Comparison of ENCODE assay signal across 11 cellular contexts in genomic region chr11:16191212-16191851, GRCh38.
A peak's percentile ranks its signal among the peaks of the same experiment; 100 is the strongest.
DNase-seq lines count a peak whose midpoint lies in the region; ATAC-seq and TF ChIP-seq lines count a peak whose summit lies in the region.
"Had no signal": no experiment of that assay in that cellular context is flagged by ENCODE, and none has a peak within 500 bp of the region (broad histone marks: within the 10 kb centered on the region; RNA-seq: fewer than 3 reads in every experiment).

No MANE protein-coding gene starts in this region.

- H3K4me1 Mint-ChIP-seq in activated CD4-positive, alpha-beta memory T cell treated with anti-CD3 and anti-CD28 coated beads for 36 hours (ENCODE audit: low read depth) = no peaks in the 10 kb centered on the region

- CTCF ChIA-PET in activated CD4-positive, alpha-beta memory T cell treated with anti-CD3 and anti-CD28 coated beads for 36 hours (lab: Charles Lee) = no interaction called here

- TF ChIP-seq CTCF in omental fat pad (IDR thresholded peaks at IDR 0.05) = no peak

- peak; percentile 51 for DNase-seq in NCI-H2107 treated with DMSO at 0.1 percent for 48 hours (lab: John Stamatoyannopoulos, UW; ENCODE audit: unreplicated experiment)
- DNase-seq in NCI-H2107 (lab: John Stamatoyannopoulos, UW) = no peak
- peak; percentile 7 for DNase-seq in amniotic epithelial cell (ENCODE audit: low read depth)
- DNase-seq in omental fat pad (ENCODE audit: low spot score) = no peak
- DNase-seq in activated CD4-positive, alpha-beta T cell treated with anti-CD3 and anti-CD28 coated beads for 4 hours = no peak
- DNase-seq in activated CD4-positive, alpha-beta memory T cell treated with anti-CD3 and anti-CD28 coated beads for 36 hours = no peak
- DNase-seq in NCI-H146 (lab: John Stamatoyannopoulos, UW) = no peak
- DNase-seq: esophagus squamous epithelium, NCI-H774 had no signal

- ATAC-seq in HG03520 (IDR thresholded peaks at IDR 0.05; ENCODE audit: unreplicated experiment) (peak; percentile 41), omental fat pad (ENCODE audit: low FRiP score) (peak; percentile 55)
- ATAC-seq: left lung had no signal

- peaks cover 5% of the 10 kb centered on the region for H3K9me3 Mint-ChIP-seq in activated CD4-positive, alpha-beta memory T cell treated with anti-CD3 and anti-CD28 coated beads for 36 hours

- H3K27ac Mint-ChIP-seq in activated CD4-positive, alpha-beta memory T cell treated with anti-CD3 and anti-CD28 coated beads for 36 hours = no peak overlapping the region

- no peaks in the 10 kb centered on the region for H3K36me3 Mint-ChIP-seq in activated CD4-positive, alpha-beta memory T cell treated with anti-CD3 and anti-CD28 coated beads for 36 hours

- no peak overlapping the region for H3K4me3 Mint-ChIP-seq in activated CD4-positive, alpha-beta memory T cell treated with anti-CD3 and anti-CD28 coated beads for 36 hours

- intact Hi-C loops in activated CD4-positive, alpha-beta memory T cell treated with anti-CD3 and anti-CD28 coated beads for 36 hours (cut with micrococcal nuclease) = no loop called here

- no peaks in the 10 kb centered on the region for H3K27me3 Mint-ChIP-seq in activated CD4-positive, alpha-beta memory T cell treated with anti-CD3 and anti-CD28 coated beads for 36 hours

- POLR2A ChIA-PET in activated CD4-positive, alpha-beta memory T cell treated with anti-CD3 and anti-CD28 coated beads for 36 hours (lab: Charles Lee) = interaction anchor here (0.6 kb wide), 1 partner anchor 94 kb away, joined by 3 read pairs; no protein-coding TSS in a partner anchor

Comparison
In these comparisons a context has a peak if more than half of its experiments do, and no peak if none do; other contexts are left out.
1. DNase-seq: peak in NCI-H2107 treated with DMSO at 0.1 percent for 48 hours (single experiment) and amniotic epithelial cell (single experiment); none in NCI-H2107 (single experiment), omental fat pad (single experiment), activated CD4-positive, alpha-beta T cell treated with anti-CD3 and anti-CD28 coated beads for 4 hours (0 of 2), activated CD4-positive, alpha-beta memory T cell treated with anti-CD3 and anti-CD28 coated beads for 36 hours (single experiment) and NCI-H146 (single experiment).